ENCODE assay signal across 20 cellular contexts in the genomic region with DNA sequence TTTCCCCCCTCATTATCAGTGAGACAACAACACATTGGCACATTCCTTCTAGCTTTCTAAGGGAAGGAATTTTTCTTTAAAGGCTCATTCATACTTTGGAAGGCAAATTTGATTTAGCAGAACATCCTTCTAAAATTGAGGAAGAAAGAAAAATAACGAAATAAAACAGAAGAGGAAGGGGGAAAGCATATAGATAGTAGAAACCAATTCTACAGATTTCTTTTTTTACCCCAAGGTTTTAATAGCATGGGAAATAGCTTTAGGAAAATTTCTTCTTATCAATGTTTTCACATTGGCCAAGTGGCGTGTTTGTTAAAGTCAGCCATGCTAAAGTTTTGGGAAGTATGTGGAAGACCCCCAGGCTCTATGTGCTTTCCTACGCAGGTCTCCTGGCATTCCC. TPM values are rescaled to one million over a fixed set of nuclear protein-coding genes. Genes with fewer than 3 reads are reported as not detected.
DNase-seq lines count a peak whose midpoint lies in the region; ATAC-seq, FAIRE-seq and TF ChIP-seq lines count a peak whose summit lies in the region.
"Had no signal": no experiment of that assay in that cellular context is flagged by ENCODE, and none has a peak within 500 bp of the region (broad histone marks: within the 10 kb centered on the region; RNA-seq: fewer than 3 reads in every experiment).

No MANE protein-coding gene starts in this region.

- POLR2A ChIA-PET in WTC11 (lab: Charles Lee): no interaction called here
- POLR2A ChIA-PET in K562 (lab: Yijun Ruan, JAX): no interaction called here
- POLR2A ChIA-PET in T-cell (lab: Charles Lee): no interaction called here

- H3K27me3 ChIP-seq in K562 (ENCODE audit: control insufficient read depth in 2 of 2, insufficient read depth in 2 of 2, low read length in 2 of 2): peaks cover 43 to 52% of the 10 kb centered on the region in 2 experiments
- H3K27me3 ChIP-seq in mesenchymal stem cell (ENCODE audit: control insufficient read depth in 1 of 2, insufficient read depth in 1 of 2, low read length in 2 of 2): no peaks in the 10 kb centered on the region

- H3K18ac ChIP-seq in mesenchymal stem cell (ENCODE audit: low read depth in 1 of 2, low read length in 2 of 2): no peak overlapping the region

- H3K4me3 ChIP-seq in K562 (no peak overlapping the region), mesenchymal stem cell (ENCODE audit: insufficient read depth in 1 of 2, low read depth in 1 of 2, low read length in 2 of 2) (no peak overlapping the region)
- H3K4me3 ChIP-seq: A549, GM12878, GM23248 had no signal

- no peaks in the 10 kb centered on the region for H3K9me3 Mint-ChIP-seq in WTC11
- H3K9me3 Mint-ChIP-seq in neural crest cell: no peaks in the 10 kb centered on the region
- no peaks in the 10 kb centered on the region for H3K9me3 Mint-ChIP-seq in T-cell
- H3K9me3 Mint-ChIP-seq: CD4-positive, alpha-beta memory T cell; H9; HFFc6 had no signal

- no peak overlapping the region for H2BK5ac ChIP-seq in mesenchymal stem cell (ENCODE audit: low read depth, low read length, poor library complexity, severe bottlenecking)

- in situ Hi-C loops in K562 (cut with MboI): no loop called here

- peaks cover 12% of the 10 kb centered on the region for H3K36me3 Mint-ChIP-seq in WTC11
- peaks cover 11% of the 10 kb centered on the region for H3K36me3 Mint-ChIP-seq in neural crest cell (ENCODE audit: low read depth)
- no peaks in the 10 kb centered on the region for H3K36me3 Mint-ChIP-seq in T-cell
- H3K36me3 Mint-ChIP-seq: CD4-positive, alpha-beta memory T cell had no signal

- H2AK5ac ChIP-seq in mesenchymal stem cell (ENCODE audit: low read length, severe bottlenecking): peak overlapping the region; percentile 25

- no peak overlapping the region for H2AFZ ChIP-seq in K562 (ENCODE audit: low read depth, low read length)
- H2AFZ ChIP-seq in mesenchymal stem cell (ENCODE audit: low read depth, low read length): no peak overlapping the region
- H2AFZ ChIP-seq: GM23248 had no signal

- no peak for FAIRE-seq in K562 (lab: Jason Lieb, UNC)
- FAIRE-seq: A549, G401.6, GM12878, GM19239 had no signal

- peaks cover 6% of the 10 kb centered on the region; the same call in 1 of the 2 replicates for H4K20me1 ChIP-seq in K562 (replicated peaks; ENCODE audit: control insufficient read depth, insufficient read depth, low read length)

- 9% methylated on average over 3 of the region's 3 CpGs for WGBS in K562 (ENCODE audit: insufficient coverage, low coverage, missing lambda C conversion rate)
- 96% methylated on average over 2 of the region's 3 CpGs for WGBS in mesenchymal stem cell

- H3K4me1 ChIP-seq in K562 (replicated peaks in 1 of 2; ENCODE audit: control insufficient read depth in 2 of 2, insufficient read depth in 2 of 2, low read length in 2 of 2): peaks cover 0 to 5% of the 10 kb centered on the region in 2 experiments; a peak in 3 of 5 replicates
- peaks cover 26% of the 10 kb centered on the region for H3K4me1 ChIP-seq in mesenchymal stem cell (ENCODE audit: control insufficient read depth, insufficient read depth, low read depth, low read length)

- H3K27ac ChIP-seq in K562 (ENCODE audit: extremely low read depth, low read depth, low read length) (no peak overlapping the region), mesenchymal stem cell (ENCODE audit: low read length, poor library complexity, severe bottlenecking) (no peak overlapping the region)
- H3K27ac ChIP-seq: GM23248 had no signal

- no peaks in the 10 kb centered on the region for H3K4me1 Mint-ChIP-seq in WTC11
- H3K4me1 Mint-ChIP-seq in neural crest cell: no peaks in the 10 kb centered on the region
- H3K4me1 Mint-ChIP-seq in T-cell: peaks cover 15 to 27% (median 26%) of the 10 kb centered on the region in 3 donors

- no peaks in the 10 kb centered on the region for H3K9me1 ChIP-seq in K562 (ENCODE audit: control insufficient read depth, insufficient read depth, low read length)

- TF ChIP-seq RAD21 in K562 (CRISPR knock-in tag; conservative IDR thresholded peaks at IDR 0.05 in 1 of 2, IDR thresholded peaks at IDR 0.05 in 1 of 2): no peak

- no peak for TF ChIP-seq CTCF in WTC11 (IDR thresholded peaks at IDR 0.05)
- no peak for TF ChIP-seq CTCF in K562 (IDR thresholded peaks at IDR 0.05 in 2 of 3, conservative IDR thresholded peaks at IDR 0.05 in 1 of 3; ENCODE audit: insufficient read depth in 2 of 3, low read depth in 1 of 3, low read length in 3 of 3)
- no peak for TF ChIP-seq CTCF in neural crest cell (conservative IDR thresholded peaks at IDR 0.05)

- H3K27me3 Mint-ChIP-seq in WTC11 (ENCODE audit: low read depth) (no peaks in the 10 kb centered on the region; the same call in 1 of the 2 replicates), neural crest cell (ENCODE audit: low read depth) (no peaks in the 10 kb centered on the region), T-cell (no peaks in the 10 kb centered on the region)
- H3K27me3 Mint-ChIP-seq: CD4-positive, alpha-beta memory T cell had no signal

- H4K91ac ChIP-seq in mesenchymal stem cell (ENCODE audit: low read length): no peak overlapping the region

- no peaks in the 10 kb centered on the region for H3K9me3 ChIP-seq in K562 (replicated peaks; ENCODE audit: control insufficient read depth, insufficient read depth, low read depth, low read length)
- H3K9me3 ChIP-seq in mesenchymal stem cell (ENCODE audit: control insufficient read depth, low read length): no peaks in the 10 kb centered on the region
- H3K9me3 ChIP-seq: A549, Caco-2 had no signal

- H3K79me1 ChIP-seq in mesenchymal stem cell (replicated peaks; ENCODE audit: low read length, poor library complexity, severe bottlenecking): peaks cover 6% of the 10 kb centered on the region

- CTCF ChIA-PET in WTC11 (lab: Charles Lee) (no interaction called here), K562 (lab: Yijun Ruan, JAX; ENCODE audit: low intra/inter-chr PET ratio) (no interaction called here), T-cell (lab: Charles Lee) (no interaction called here)

- H3K79me2 ChIP-seq in K562 (ENCODE audit: control insufficient read depth, insufficient read depth, low read length): no peaks in the 10 kb centered on the region

- H3K9ac ChIP-seq in K562 (ENCODE audit: insufficient read depth in 1 of 2, low read depth in 2 of 2, low read length in 2 of 2) (no peak overlapping the region), mesenchymal stem cell (ENCODE audit: low read length) (no peak overlapping the region)
- H3K9ac ChIP-seq: GM23248 had no signal

- H3K36me3 ChIP-seq in K562 (ENCODE audit: control insufficient read depth, insufficient read depth, low read length): no peaks in the 10 kb centered on the region
- peaks cover 13 to 18% of the 10 kb centered on the region in 2 experiments for H3K36me3 ChIP-seq in mesenchymal stem cell (ENCODE audit: control insufficient read depth in 1 of 2, insufficient read depth in 2 of 2, low read depth in 1 of 2, low read length in 2 of 2)

- TF ChIP-seq EP300 in K562 (IDR thresholded peaks at IDR 0.05; ENCODE audit: low read length): no peak

- DNase-seq in WTC11 (ENCODE audit: low spot score): no peak
- DNase-seq in K562 (ENCODE audit: extremely low read depth in 1 of 4, low spot score in 3 of 4): no peak
- DNase-seq in mesenchymal stem cell: no peak
- no peak for DNase-seq in neural crest cell (ENCODE audit: low read depth, low spot score)
- DNase-seq in putamen (ENCODE audit: low spot score): no peak
- DNase-seq in HCEC 1CT: no peak
- no peak for DNase-seq in T-cell
- DNase-seq: 8988T; C1 segment of cervical spinal cord; CD4-positive, alpha-beta memory T cell; DMS153; DND-41; H9; HFFc6 had no signal

- H3K4me3 Mint-ChIP-seq in WTC11: no peak overlapping the region
- no peak overlapping the region for H3K4me3 Mint-ChIP-seq in neural crest cell
- H3K4me3 Mint-ChIP-seq in T-cell: no peak overlapping the region
- H3K4me3 Mint-ChIP-seq: CD4-positive, alpha-beta memory T cell; H9; HFFc6 had no signal

- no peak overlapping the region for H4K8ac ChIP-seq in mesenchymal stem cell (ENCODE audit: low read length)

- H3K27ac Mint-ChIP-seq in WTC11 (0 out of 2 replicates have a peak overlapping the region, but pooled peaks have one; percentile 9), neural crest cell (ENCODE audit: unreplicated experiment) (peak overlapping the region; percentile 66), T-cell (no peak overlapping the region)
- H3K27ac Mint-ChIP-seq: CD4-positive, alpha-beta memory T cell; H9; HFFc6 had no signal

- H2BK120ac ChIP-seq in mesenchymal stem cell (ENCODE audit: low read depth, low read length): no peak overlapping the region

- no peak overlapping the region for H2BK12ac ChIP-seq in mesenchymal stem cell (ENCODE audit: low read length in 2 of 2)

- H3K4ac ChIP-seq in mesenchymal stem cell (ENCODE audit: low read depth in 1 of 2, low read length in 2 of 2): no peak overlapping the region

- intact Hi-C loops in K562 (cut with micrococcal nuclease): no loop called here

- no peak for TF ChIP-seq POLR2A in K562 (conservative IDR thresholded peaks at IDR 0.05)

- no peak overlapping the region for H3K23ac ChIP-seq in mesenchymal stem cell (ENCODE audit: low read length in 2 of 2)

- no peak overlapping the region for H3K14ac ChIP-seq in mesenchymal stem cell (ENCODE audit: low read length in 2 of 2)

- ATAC-seq in WTC11 (no peak), K562 (no peak), T-cell (replicated peaks in 1 of 4) (no peak)
- ATAC-seq: A549, GM12878 had no signal

- H3K4me2 ChIP-seq in K562 (ENCODE audit: insufficient read depth, low read length) (no peak overlapping the region), mesenchymal stem cell (ENCODE audit: low read length, poor library complexity, severe bottlenecking) (no peak overlapping the region)

- H2BK15ac ChIP-seq in mesenchymal stem cell (ENCODE audit: low read depth, poor library complexity, severe bottlenecking): no peak overlapping the region

- BruUV-seq in K562 (replicated peaks; lab: Mats Ljungman, UMichigan): no TSS peak

RNA-seq across cellular contexts. Expression of gene MACROH2A2, which starts 35.7 kb away (rescaled TPM):
- total RNA-seq in WTC11 (2021): 33.0 to 35.4 TPM (median 33.5 TPM) in 3 replicates
- total RNA-seq in K562 (2011; cell fraction: chromatin; rRNA removed; ENCODE audit: low replicate concordance): not detected in 2 replicates
- total RNA-seq in K562 (2011; cell fraction: nucleolus; rRNA removed): not detected in 2 replicates
- not detected in 2 replicates for total RNA-seq in K562 (2011; cell fraction: nucleoplasm; rRNA removed)
- total RNA-seq in K562 (2014; rRNA removed): not detected in 2 replicates
- total RNA-seq in K562 (2014; rRNA removed; fragmentation: Illumina TruSeq; extraction: Trizol): not detected in 2 replicates
- total RNA-seq in K562 (2015; rRNA removed; fragmentation: Illumina TruSeq; extraction: Trizol): not detected in 2 replicates
- not detected in 2 replicates for total RNA-seq in K562 (2021)
- not detected in 2 replicates for polyA plus RNA-seq in K562 (2011; rRNA removed)
- not detected in 2 replicates for polyA plus RNA-seq in K562 (2011; cell fraction: cytosol; rRNA removed)
- not detected in 2 replicates for polyA plus RNA-seq in K562 (2011; cell fraction: nucleus; rRNA removed)
- 0.05 and 0.14 TPM in 2 replicates for polyA plus RNA-seq in K562 (2012)
- not detected in 2 replicates for polyA plus RNA-seq in K562 (2014; fragmentation: Illumina TruSeq; extraction: Trizol)
- polyA plus RNA-seq in K562 (2014; fragmentation: Nextera tagmentation; extraction: Ambion mirVana): under 1 TPM in 1 of 2 experiments, not detected in 1; 0.07 TPM
- polyA plus RNA-seq in K562 (2014; rRNA removed): 0.13 TPM in 1 of 2 replicates, not detected in the other
- polyA minus RNA-seq in K562 (2011; rRNA and poly(A)+ RNA removed): not detected in 2 replicates
- not detected in 2 replicates for polyA minus RNA-seq in K562 (2011; cell fraction: cytosol; rRNA and poly(A)+ RNA removed)
- polyA minus RNA-seq in K562 (2011; cell fraction: nucleus; rRNA and poly(A)+ RNA removed): not detected in 2 replicates
- polyA plus RNA-seq in mesenchymal stem cell (2013, experiment 1 of 2): 11.7 TPM
- 10.3 TPM for polyA plus RNA-seq in mesenchymal stem cell (2013, experiment 2 of 2)
- 149 and 155 TPM in 2 replicates for total RNA-seq in neural crest cell
- 1 to 10 TPM; 3.1 to 4.7 (median 3.8) TPM for total RNA-seq in T-cell
- total RNA-seq: GM12878 had no signal

RNA-seq across cellular contexts. Expression of gene AIFM2, which starts 44.3 kb away (rescaled TPM):
- 4.4 to 5.2 TPM (median 4.6 TPM) in 3 replicates for total RNA-seq in WTC11 (2021)
- 7.2 and 14.4 TPM in 2 replicates for total RNA-seq in K562 (2011; cell fraction: chromatin; rRNA removed; ENCODE audit: low replicate concordance)
- total RNA-seq in K562 (2011; cell fraction: nucleolus; rRNA removed): 8.3 and 9.7 TPM in 2 replicates
- 8.2 and 9.4 TPM in 2 replicates for total RNA-seq in K562 (2011; cell fraction: nucleoplasm; rRNA removed)
- total RNA-seq in K562 (2014; rRNA removed): 9.2 and 10.5 TPM in 2 replicates
- 3.9 and 5.3 TPM in 2 replicates for total RNA-seq in K562 (2014; rRNA removed; fragmentation: Illumina TruSeq; extraction: Trizol)
- total RNA-seq in K562 (2015; rRNA removed; fragmentation: Illumina TruSeq; extraction: Trizol): 7.6 and 7.8 TPM in 2 replicates
- total RNA-seq in K562 (2021): 11.4 and 13.1 TPM in 2 replicates
- 8.0 and 9.9 TPM in 2 replicates for polyA plus RNA-seq in K562 (2011; rRNA removed)
- 9.2 and 13.0 TPM in 2 replicates for polyA plus RNA-seq in K562 (2011; cell fraction: cytosol; rRNA removed)
- 7.5 and 12.1 TPM in 2 replicates for polyA plus RNA-seq in K562 (2011; cell fraction: nucleus; rRNA removed)
- polyA plus RNA-seq in K562 (2012): 11.0 and 11.6 TPM in 2 replicates
- polyA plus RNA-seq in K562 (2014; fragmentation: Illumina TruSeq; extraction: Trizol): 9.3 and 12.1 TPM in 2 replicates
- 1 to 10 TPM; 2.7 to 4.9 TPM for polyA plus RNA-seq in K562 (2014; fragmentation: Nextera tagmentation; extraction: Ambion mirVana)
- polyA plus RNA-seq in K562 (2014; rRNA removed): 13.9 and 14.1 TPM in 2 replicates
- polyA minus RNA-seq in K562 (2011; rRNA and poly(A)+ RNA removed): 3.8 and 7.3 TPM in 2 replicates
- 6.6 and 7.1 TPM in 2 replicates for polyA minus RNA-seq in K562 (2011; cell fraction: cytosol; rRNA and poly(A)+ RNA removed)
- 2.7 and 3.1 TPM in 2 replicates for polyA minus RNA-seq in K562 (2011; cell fraction: nucleus; rRNA and poly(A)+ RNA removed)
- 10.2 TPM for polyA plus RNA-seq in mesenchymal stem cell (2013, experiment 1 of 2)
- 10.0 TPM for polyA plus RNA-seq in mesenchymal stem cell (2013, experiment 2 of 2)
- total RNA-seq in neural crest cell: 2.8 TPM in 2 replicates
- total RNA-seq in T-cell: 1 to 10 TPM; 3.2 to 5.8 (median 5.1) TPM

RNA-seq across cellular contexts. Expression of gene TYSND1, which starts 58.2 kb away (rescaled TPM):
- total RNA-seq in WTC11 (2021) (18.9 to 21.3 TPM (median 20.7 TPM) in 3 replicates), K562 (2014; rRNA removed) (0.91 and 1.8 TPM in 2 replicates), K562 (2014; rRNA removed; fragmentation: Illumina TruSeq; extraction: Trizol) (0.41 and 1.4 TPM in 2 replicates), K562 (2015; rRNA removed; fragmentation: Illumina TruSeq; extraction: Trizol) (1.4 and 1.6 TPM in 2 replicates), K562 (2021) (1.7 and 1.9 TPM in 2 replicates), neural crest cell (17.6 and 17.7 TPM in 2 replicates), T-cell (10 to 100 TPM; 18.3 to 41.0 (median 38.7) TPM)
- total RNA-seq in K562 (2011; cell fraction: chromatin; rRNA removed; ENCODE audit: low replicate concordance): 7.2 and 8.1 TPM in 2 replicates
- total RNA-seq in K562 (2011; cell fraction: nucleolus; rRNA removed): 4.7 and 5.0 TPM in 2 replicates
- total RNA-seq in K562 (2011; cell fraction: nucleoplasm; rRNA removed): 5.2 and 7.2 TPM in 2 replicates
- polyA plus RNA-seq in K562 (2011; rRNA removed) (1.3 and 2.0 TPM in 2 replicates), K562 (2014; fragmentation: Illumina TruSeq; extraction: Trizol) (1.3 TPM in 2 replicates), K562 (2014; fragmentation: Nextera tagmentation; extraction: Ambion mirVana) (under 1 TPM; 0.60 to 0.65 TPM), K562 (2014; rRNA removed) (1.3 and 2.0 TPM in 2 replicates)
- polyA plus RNA-seq in K562 (2011; cell fraction: cytosol; rRNA removed): 2.1 and 2.3 TPM in 2 replicates
- polyA plus RNA-seq in K562 (2011; cell fraction: nucleus; rRNA removed): 3.5 and 3.6 TPM in 2 replicates
- polyA plus RNA-seq in K562 (2012): 0.98 and 2.0 TPM in 2 replicates
- 1.5 and 2.1 TPM in 2 replicates for polyA minus RNA-seq in K562 (2011; rRNA and poly(A)+ RNA removed)
- polyA minus RNA-seq in K562 (2011; cell fraction: cytosol; rRNA and poly(A)+ RNA removed): 0.48 and 0.73 TPM in 2 replicates
- 2.6 and 3.1 TPM in 2 replicates for polyA minus RNA-seq in K562 (2011; cell fraction: nucleus; rRNA and poly(A)+ RNA removed)
- 4.0 TPM for polyA plus RNA-seq in mesenchymal stem cell (2013, experiment 1 of 2)
- 4.1 TPM for polyA plus RNA-seq in mesenchymal stem cell (2013, experiment 2 of 2)

Comparison
In these comparisons a context has a peak if more than half of its experiments do, and no peak if none do; other contexts are left out.
1. H3K27ac Mint-ChIP-seq: peak in WTC11 (single experiment) and neural crest cell (single experiment); none in T-cell (0 of 2).